Comparison of ENCODE assay signal across 14 cellular contexts in the genomic region with DNA sequence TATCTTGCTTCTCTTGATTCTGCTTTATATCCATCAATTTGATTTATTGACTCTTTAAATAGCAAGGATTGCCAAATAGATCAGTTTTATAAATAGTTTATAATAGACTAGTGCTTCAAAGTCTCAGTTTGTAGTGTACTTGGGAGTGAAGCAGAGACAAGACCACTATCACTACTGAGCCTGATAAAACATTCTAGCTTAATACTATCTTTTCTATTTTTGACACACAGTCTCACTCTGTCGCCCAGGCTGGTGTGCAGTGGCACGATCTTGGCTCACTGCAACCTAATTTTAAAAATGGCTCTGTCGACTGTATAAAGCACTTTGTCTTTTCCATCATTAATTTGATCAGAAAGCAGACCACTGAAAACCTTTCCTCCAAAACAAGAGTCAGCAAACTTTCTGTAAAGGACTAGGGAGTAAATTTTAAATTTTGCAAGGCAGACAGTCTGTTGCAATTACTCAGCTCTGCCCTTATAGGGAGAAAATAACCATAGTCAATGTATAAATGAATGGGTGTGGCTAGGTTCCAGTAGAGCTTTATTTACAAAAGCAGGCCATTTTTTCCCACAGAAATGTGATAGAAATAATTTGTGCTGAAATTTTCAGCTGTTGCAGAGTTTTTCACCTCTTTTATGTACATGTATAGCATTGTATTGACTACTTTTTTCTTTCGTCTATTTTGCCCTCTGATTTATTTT. TPM values are rescaled to one million over a fixed set of nuclear protein-coding genes. Genes with fewer than 3 reads are reported as not detected.
DNase-seq lines count a peak whose midpoint lies in the region; ATAC-seq and TF ChIP-seq lines count a peak whose summit lies in the region.
"Had no signal": no experiment of that assay in that cellular context is flagged by ENCODE, and none has a peak within 500 bp of the region (broad histone marks: within the 10 kb centered on the region; RNA-seq: fewer than 3 reads in every experiment).

No MANE protein-coding gene starts in this region.

- peaks cover 100% of the 10 kb centered on the region for H3K79me2 ChIP-seq in Loucy (ENCODE audit: insufficient read depth, low read length)

- peak; percentile 39 for ATAC-seq in mucosa of descending colon
- ATAC-seq: HCT116 had no signal

- H3K27ac Mint-ChIP-seq in CD8-positive, alpha-beta memory T cell, result peak overlapping the region in 2 of 8 donors; percentile 56 to 76

- no peaks in the 10 kb centered on the region for H3K27me3 Mint-ChIP-seq in CD8-positive, alpha-beta memory T cell

- WGBS in stomach, 5 donors, result 24 to 33% (median 27%) methylated on average over 4 of the region's 4 CpGs

- no peak overlapping the region for H3K27ac ChIP-seq in CD8-positive, alpha-beta memory T cell (ENCODE audit: low read depth, low read length)
- H3K27ac ChIP-seq in stomach, result no peak overlapping the region
- H3K27ac ChIP-seq in A673 (ENCODE audit: low read depth, low read length, poor library complexity, severe bottlenecking), result no peak overlapping the region

- H3K4me3 Mint-ChIP-seq in CD8-positive, alpha-beta memory T cell, result peak overlapping the region in 5 of 7 donors; percentile 1 to 45 (median 30)

- in situ Hi-C loops in astrocyte of the spinal cord (cut with HindIII; ENCODE audit: low sequenced_read_pairs), result no loop called here
- in situ Hi-C loops in HAP-1 (cut with MboI; ENCODE audit: low sequenced_read_pairs), result no loop called here

- H3K4me1 Mint-ChIP-seq in CD8-positive, alpha-beta memory T cell, result peaks cover 84 to 98% (median 97%) of the 10 kb centered on the region in 3 donors

- H3K9me2 ChIP-seq in Loucy (replicated peaks; ENCODE audit: low read depth, low read length), result no peaks in the 10 kb centered on the region

- no peak for TF ChIP-seq EP300 in stomach (IDR thresholded peaks at IDR 0.05)

- DNase-seq in CD8-positive, alpha-beta memory T cell, result no peak
- DNase-seq in astrocyte of the spinal cord (ENCODE audit: low read depth, low spot score) (peak; percentile 11), mucosa of descending colon (no peak), stomach (no peak), A673 (ENCODE audit: low spot score) (no peak), HAP-1 (ENCODE audit: low spot score in 2 of 2) (no peak), GM10266 (ENCODE audit: extremely low spot score) (no peak)
- DNase-seq: amygdala; kidney glomerular epithelial cell; NCI-H1105 treated with DMSO at 0.1 percent for 48 hours; NK-92 treated with Interleukin-12 subunit alpha and Interleukin-12 subunit beta, amount 100 ng/mL, for 24 hours had no signal

- peaks cover 0 to 12% (median 0%) of the 10 kb centered on the region in 3 donors for H3K36me3 Mint-ChIP-seq in CD8-positive, alpha-beta memory T cell

- H3F3A ChIP-seq in Loucy (ENCODE audit: low read depth), result 0 out of 2 replicates have a peak, but pooled peaks cover 4% of the 10 kb centered on the region

- no peak for TF ChIP-seq POLR2A in stomach (IDR thresholded peaks at IDR 0.05)

- no peaks in the 10 kb centered on the region for H3K36me3 ChIP-seq in CD8-positive, alpha-beta memory T cell (ENCODE audit: insufficient read depth, low read length)
- H3K36me3 ChIP-seq in Loucy (ENCODE audit: insufficient read depth, low read length) (peaks cover 8% of the 10 kb centered on the region; the same call in 1 of the 2 replicates), mucosa of descending colon (ENCODE audit: low read depth) (no peaks in the 10 kb centered on the region), stomach (no peaks in the 10 kb centered on the region), A673 (ENCODE audit: insufficient read depth, low read length, poor library complexity, severe bottlenecking) (no peaks in the 10 kb centered on the region), HAP-1 (replicated peaks) (no peaks in the 10 kb centered on the region; the same call in none of the 2 replicates)
- H3K36me3 ChIP-seq: esophagus muscularis mucosa had no signal

- no peak overlapping the region for H3K4me3 ChIP-seq in CD8-positive, alpha-beta memory T cell (ENCODE audit: low read length)
- H3K4me3 ChIP-seq in Loucy (ENCODE audit: low read length, poor library complexity, severe bottlenecking) (peak overlapping the region; percentile 83), astrocyte of the spinal cord (ENCODE audit: low read depth, low read length) (no peak overlapping the region), mucosa of descending colon (no peak overlapping the region), stomach (peak overlapping the region in 1 of 4 donors; percentile 7), A673 (ENCODE audit: low read depth, low read length, poor library complexity, severe bottlenecking) (no peak overlapping the region), HAP-1 (no peak overlapping the region)
- H3K4me3 ChIP-seq: esophagus muscularis mucosa had no signal

- POLR2A ChIA-PET in CD8-positive, alpha-beta memory T cell (lab: Charles Lee), result no interaction called here
- POLR2A ChIA-PET in A673 (lab: Charles Lee; ENCODE audit: low non-redundant PET), result interaction anchor here (0.6 kb wide), 1 partner anchor 62 kb away, joined by 4 read pairs; no protein-coding TSS in a partner anchor

- peak overlapping the region; percentile 94 for H3K4me2 ChIP-seq in Loucy (ENCODE audit: low read depth, low read length, poor library complexity, severe bottlenecking)

- no peak overlapping the region for H2AFZ ChIP-seq in Loucy (ENCODE audit: low read length)

- H4K20me1 ChIP-seq in Loucy (ENCODE audit: insufficient read depth, low read length, poor library complexity, severe bottlenecking), result peaks cover 99% of the 10 kb centered on the region

- H3K9me3 ChIP-seq in CD8-positive, alpha-beta memory T cell (ENCODE audit: low read length), result no peaks in the 10 kb centered on the region
- H3K9me3 ChIP-seq in Loucy (ENCODE audit: insufficient read depth, low read depth, low read length) (no peaks in the 10 kb centered on the region), mucosa of descending colon (no peaks in the 10 kb centered on the region), stomach (no peaks in the 10 kb centered on the region), A673 (ENCODE audit: low read depth, low read length, poor library complexity, severe bottlenecking) (no peaks in the 10 kb centered on the region), HAP-1 (no peaks in the 10 kb centered on the region)
- H3K9me3 ChIP-seq: esophagus muscularis mucosa had no signal

- BruUV-seq in A673 (replicated peaks; lab: Mats Ljungman, UMichigan), result no TSS peak

- no peaks in the 10 kb centered on the region for H3K27me3 ChIP-seq in CD8-positive, alpha-beta memory T cell (ENCODE audit: insufficient read depth, low read length, poor library complexity, severe bottlenecking)
- H3K27me3 ChIP-seq in Loucy (ENCODE audit: insufficient read depth, low read length, poor library complexity, severe bottlenecking), result no peaks in the 10 kb centered on the region
- no peaks in the 10 kb centered on the region for H3K27me3 ChIP-seq in stomach
- H3K27me3 ChIP-seq in A673 (replicated peaks; ENCODE audit: insufficient read depth, low read depth, low read length, poor library complexity), result no peaks in the 10 kb centered on the region
- no peaks in the 10 kb centered on the region for H3K27me3 ChIP-seq in HAP-1 (ENCODE audit: low read depth)
- H3K27me3 ChIP-seq: esophagus muscularis mucosa had no signal

- peaks cover 87% of the 10 kb centered on the region for H3K4me1 ChIP-seq in CD8-positive, alpha-beta memory T cell (ENCODE audit: insufficient read depth, low read length)
- H3K4me1 ChIP-seq in Loucy (ENCODE audit: insufficient read depth, low read length, poor library complexity, severe bottlenecking), result peaks cover 78% of the 10 kb centered on the region
- H3K4me1 ChIP-seq in mucosa of descending colon (ENCODE audit: low read depth), result peaks cover 64% of the 10 kb centered on the region
- H3K4me1 ChIP-seq in stomach, result peaks cover 58 to 100% (median 87%) of the 10 kb centered on the region in 4 donors
- H3K4me1 ChIP-seq in A673 (ENCODE audit: insufficient read depth, low read length, poor library complexity, severe bottlenecking), result peaks cover 55% of the 10 kb centered on the region
- peaks cover 36% of the 10 kb centered on the region for H3K4me1 ChIP-seq in HAP-1

- H3K9me3 Mint-ChIP-seq in CD8-positive, alpha-beta memory T cell, result no peaks in the 10 kb centered on the region

- CTCF ChIA-PET in CD8-positive, alpha-beta memory T cell (lab: Charles Lee), result interaction anchor here (0.7 to 1.9 kb wide), 3 partner anchors 36 to 321 kb away, joined by 3 to 9 read pairs (median 3); no protein-coding TSS in a partner anchor
- CTCF ChIA-PET in A673 (lab: Charles Lee), result interaction anchor here (0.7 kb wide), 1 partner anchor 199 kb away, joined by 4 read pairs; no protein-coding TSS in a partner anchor

- intact Hi-C loops in mucosa of descending colon (cut with DNase I, micrococcal nuclease) (no loop called here), stomach (cut with DNase I; ENCODE audit: low total_unique reads) (loop anchor here (10.0 kb wide), 1 partner anchor 197 kb away; no protein-coding TSS in a partner anchor), A673 (cut with micrococcal nuclease; ENCODE audit: unreplicated experiment) (no loop called here)

- H3K9ac ChIP-seq in Loucy (ENCODE audit: low read depth, low read length, poor library complexity, severe bottlenecking), result peak overlapping the region; percentile 99

- TF ChIP-seq CTCF in Loucy (conservative IDR thresholded peaks at IDR 0.05; ENCODE audit: low read length) (no peak), astrocyte of the spinal cord (IDR thresholded peaks at IDR 0.05; ENCODE audit: low read depth, low read length) (no peak), mucosa of descending colon (IDR thresholded peaks at IDR 0.05) (no peak), stomach (IDR thresholded peaks at IDR 0.05) (no peak), A673 (conservative IDR thresholded peaks at IDR 0.05; ENCODE audit: low read depth, low read length) (no peak), GM10266 (IDR thresholded peaks at IDR 0.05; ENCODE audit: control insufficient read depth, insufficient read depth, low read depth, missing control alignments) (no peak)

RNA-seq across cellular contexts. Expression of a gene that starts 7.5 kb away (rescaled TPM):
- 10 to 100 TPM; 95.8 to 96.3 TPM for total RNA-seq in CD8-positive, alpha-beta memory T cell
- 52.0 TPM for polyA plus RNA-seq in CD8-positive, alpha-beta memory T cell
- total RNA-seq in mucosa of descending colon (10 to 100 TPM; 44.9 to 75.9 (median 72.8) TPM), stomach (100 to 1,000 TPM in 2 of 5 donors, 10 to 100 TPM in 2, 1 to 10 TPM in 1; 8.4 to 179 (median 57.6) TPM), A673 (2021) (73.3 and 87.6 TPM in 2 replicates)
- polyA plus RNA-seq in stomach, result 10 to 100 TPM; 21.7 to 53.3 (median 47.5) TPM
